Comparison of ENCODE assay signal across 11 cellular contexts in genomic region chr9:124839612-124840299, GRCh38. TPM values are rescaled to one million over a fixed set of nuclear protein-coding genes. Genes with fewer than 3 reads are reported as not detected.
DNase-seq lines count a peak whose midpoint lies in the region; ATAC-seq and TF ChIP-seq lines count a peak whose summit lies in the region.
"Had no signal": no experiment of that assay in that cellular context is flagged by ENCODE, and none has a peak within 500 bp of the region (broad histone marks: within the 10 kb centered on the region; RNA-seq: fewer than 3 reads in every experiment).

No MANE protein-coding gene starts in this region.

- peaks cover 0 to 14% of the 10 kb centered on the region in 2 donors for H3K27me3 ChIP-seq in left lung

- CTCF ChIA-PET in HEK293T (lab: Yijun Ruan, JAX): interaction anchor here (0.9 to 3.0 kb wide), 12 partner anchors 8 to 68 kb away, joined by 3 to 30 read pairs (median 6); partner anchors contain the start of gene WDR38
- CTCF ChIA-PET in activated CD8-positive, alpha-beta T cell treated with anti-CD3 and anti-CD28 coated beads, Interleukin-2, amount 10 ng/mL, durations not matched to agents 7 days and 5 days (lab: Charles Lee): interaction anchor here (0.6 to 6.2 kb wide), 12 partner anchors 8 to 394 kb away, joined by 3 to 47 read pairs (median 4); partner anchors contain the start of genes OLFML2A and WDR38

- H3K4me1 ChIP-seq in left lung: peaks cover 4 to 7% of the 10 kb centered on the region in 2 donors

- DNase-seq in AG10803 (ENCODE audit: low read depth) (no peak), HEK293T (ENCODE audit: extremely low spot score) (peak; percentile 59), left lung (peak in 1 of 2 donors; percentile 9), HT-29 (ENCODE audit: low spot score) (no peak), NOMO-1 (lab: John Stamatoyannopoulos, UW; ENCODE audit: unreplicated experiment in 2 of 2) (no peak)
- DNase-seq in activated CD8-positive, alpha-beta T cell treated with anti-CD3 and anti-CD28 coated beads, Interleukin-2, amount 10 ng/mL, durations not matched to agents 7 days and 5 days: no peak
- DNase-seq in activated CD4-positive, CD25-positive, alpha-beta regulatory T cell (lab: John Stamatoyannopoulos, UW): no peak
- DNase-seq in stimulated activated CD4-positive, alpha-beta T cell treated with anti-CD3 and anti-CD28 coated beads, Interleukin-15, amount 100 ng/mL, for 24 hours: no peak
- DNase-seq: naive B cell, NCI-H2029 treated with DMSO at 0.1 percent for 48 hours had no signal

- ATAC-seq in activated CD8-positive, alpha-beta T cell treated with anti-CD3 and anti-CD28 coated beads, Interleukin-2, amount 10 ng/mL, durations not matched to agents 7 days and 5 days: peak; percentile 49
- ATAC-seq in left lung: peak; percentile 34

- intact Hi-C loops in left lung (cut with DNase I): no loop called here

- TF ChIP-seq CTCF in AG10803 (conservative IDR thresholded peaks at IDR 0.05; ENCODE audit: low read length) (peak; percentile 56), left lung (IDR thresholded peaks at IDR 0.05) (peak; percentile 16 to 51)

- no peaks in the 10 kb centered on the region for H3K36me3 ChIP-seq in left lung

- POLR2A ChIA-PET in HEK293T (lab: Yijun Ruan, JAX): interaction anchor here (0.9 kb wide), 1 partner anchor 16 kb away, joined by 3 read pairs; no protein-coding TSS in a partner anchor
- POLR2A ChIA-PET in activated CD8-positive, alpha-beta T cell treated with anti-CD3 and anti-CD28 coated beads, Interleukin-2, amount 10 ng/mL, durations not matched to agents 7 days and 5 days (lab: Charles Lee): interaction anchor here (1.0 to 1.2 kb wide), 2 partner anchors 13 to 17 kb away, joined by 3 to 4 read pairs; no protein-coding TSS in a partner anchor

- H3K27ac Mint-ChIP-seq in activated CD8-positive, alpha-beta T cell treated with anti-CD3 and anti-CD28 coated beads, Interleukin-2, amount 10 ng/mL, durations not matched to agents 7 days and 5 days: no peak overlapping the region
- H3K27ac Mint-ChIP-seq: activated naive CD4-positive, alpha-beta T cell treated with anti-CD3 and anti-CD28 coated beads, Interleukin-2, amount 50 U/mL, for 24 hours had no signal

- H3K4me3 ChIP-seq in AG10803 (ENCODE audit: low read length) (no peak overlapping the region), left lung (no peak overlapping the region)

- no peaks in the 10 kb centered on the region for H3K4me1 Mint-ChIP-seq in activated CD8-positive, alpha-beta T cell treated with anti-CD3 and anti-CD28 coated beads, Interleukin-2, amount 10 ng/mL, durations not matched to agents 7 days and 5 days (ENCODE audit: low read depth)
- H3K4me1 Mint-ChIP-seq: activated naive CD4-positive, alpha-beta T cell treated with anti-CD3 and anti-CD28 coated beads, Interleukin-2, amount 50 U/mL, for 24 hours had no signal

- H3K9me3 ChIP-seq in left lung: no peaks in the 10 kb centered on the region

- no peaks in the 10 kb centered on the region for H3K9me3 Mint-ChIP-seq in activated CD8-positive, alpha-beta T cell treated with anti-CD3 and anti-CD28 coated beads, Interleukin-2, amount 10 ng/mL, durations not matched to agents 7 days and 5 days (ENCODE audit: insufficient read depth)
- H3K9me3 Mint-ChIP-seq: activated naive CD4-positive, alpha-beta T cell treated with anti-CD3 and anti-CD28 coated beads, Interleukin-2, amount 50 U/mL, for 24 hours; naive B cell had no signal

- H3K27ac ChIP-seq in left lung: no peak overlapping the region

- peaks cover 13% of the 10 kb centered on the region for H3K27me3 Mint-ChIP-seq in activated CD8-positive, alpha-beta T cell treated with anti-CD3 and anti-CD28 coated beads, Interleukin-2, amount 10 ng/mL, durations not matched to agents 7 days and 5 days (ENCODE audit: low read depth)

- no peak overlapping the region for H3K4me3 Mint-ChIP-seq in activated CD8-positive, alpha-beta T cell treated with anti-CD3 and anti-CD28 coated beads, Interleukin-2, amount 10 ng/mL, durations not matched to agents 7 days and 5 days
- H3K4me3 Mint-ChIP-seq: activated naive CD4-positive, alpha-beta T cell treated with anti-CD3 and anti-CD28 coated beads, Interleukin-2, amount 50 U/mL, for 24 hours had no signal

- no peaks in the 10 kb centered on the region for H3K36me3 Mint-ChIP-seq in activated CD8-positive, alpha-beta T cell treated with anti-CD3 and anti-CD28 coated beads, Interleukin-2, amount 10 ng/mL, durations not matched to agents 7 days and 5 days (ENCODE audit: low read depth)
- H3K36me3 Mint-ChIP-seq: activated naive CD4-positive, alpha-beta T cell treated with anti-CD3 and anti-CD28 coated beads, Interleukin-2, amount 50 U/mL, for 24 hours; naive B cell had no signal

TF ChIP-seq in HEK293T, 16 proteins besides CTCF, POLR2A, EP300 and RAD21:
- TF ChIP-seq CTBP1 (IDR thresholded peaks at IDR 0.05; ENCODE audit: borderline replicate concordance) (no peak), SUZ12 (IDR thresholded peaks at IDR 0.05) (no peak), FOXA1 (IDR thresholded peaks at IDR 0.05) (no peak), LEF1 (IDR thresholded peaks at IDR 0.05; ENCODE audit: borderline replicate concordance) (no peak), FOXK2 (IDR thresholded peaks at IDR 0.05) (no peak), ZNF384 (IDR thresholded peaks at IDR 0.05) (no peak)

RNA-seq across cellular contexts. Expression of gene WDR38, which starts 13.5 kb away (rescaled TPM):
- total RNA-seq in activated CD8-positive, alpha-beta T cell treated with anti-CD3 and anti-CD28 coated beads, Interleukin-2, amount 10 ng/mL, durations not matched to agents 7 days and 5 days: not detected
- total RNA-seq in left lung: 1 to 10 TPM in 1 of 2 donors, not detected in 1; 3.6 TPM
- not detected in 2 replicates for total RNA-seq in HT-29 (2014; rRNA removed; shearing (Covaris generic))

RNA-seq across cellular contexts. Expression of gene RPL35, which starts 22.0 kb away (rescaled TPM):
- 1,000 to 10,000 TPM; 1,341 to 1,437 TPM for total RNA-seq in activated CD8-positive, alpha-beta T cell treated with anti-CD3 and anti-CD28 coated beads, Interleukin-2, amount 10 ng/mL, durations not matched to agents 7 days and 5 days
- 1,000 to 10,000 TPM in 1 of 2 donors, 100 to 1,000 TPM in 1; 986 to 1,164 TPM for total RNA-seq in left lung
- total RNA-seq in HT-29 (2014; rRNA removed; shearing (Covaris generic)): 3,028 and 3,073 TPM in 2 replicates

RNA-seq across cellular contexts. Expression of gene ARPC5L, which starts 22.2 kb away (rescaled TPM):
- 10 to 100 TPM; 82.0 to 86.0 TPM for total RNA-seq in activated CD8-positive, alpha-beta T cell treated with anti-CD3 and anti-CD28 coated beads, Interleukin-2, amount 10 ng/mL, durations not matched to agents 7 days and 5 days
- 10 to 100 TPM; 51.5 to 53.6 TPM for total RNA-seq in left lung
- total RNA-seq in HT-29 (2014; rRNA removed; shearing (Covaris generic)): 66.9 and 76.1 TPM in 2 replicates
